8 cellular contexts compared by ENCODE assay signal in the genomic region with DNA sequence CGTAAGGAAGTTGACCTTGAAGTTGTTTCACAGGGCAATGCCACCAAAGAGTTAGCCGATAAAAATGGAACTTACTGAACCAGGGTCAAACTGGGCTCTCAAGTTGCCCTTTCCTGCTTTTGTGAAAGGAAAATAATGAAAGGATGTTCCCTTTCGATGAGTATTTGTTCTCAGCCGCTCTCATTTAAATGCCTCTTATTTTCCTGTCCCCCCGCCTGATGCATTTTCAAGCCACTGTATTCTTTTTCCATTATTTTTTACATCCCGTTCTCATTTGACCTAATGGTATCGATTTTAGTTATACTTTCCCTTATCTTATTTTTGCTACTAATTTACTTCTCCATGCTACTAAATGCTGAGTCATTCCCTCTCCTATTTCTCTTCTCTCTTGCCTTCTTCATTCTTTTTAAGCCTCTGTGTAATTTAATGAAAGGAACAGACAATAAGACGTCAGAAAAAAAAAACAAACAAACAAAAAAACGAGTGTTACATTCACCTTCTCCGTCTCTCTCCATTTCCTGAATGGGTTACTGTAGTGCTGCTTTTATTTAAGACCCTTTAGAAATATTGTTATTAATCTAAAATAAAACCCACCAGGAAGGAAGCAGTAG. TPM values are rescaled to one million over a fixed set of nuclear protein-coding genes. Genes with fewer than 3 reads are reported as not detected.
DNase-seq lines count a peak whose midpoint lies in the region; ATAC-seq and TF ChIP-seq lines count a peak whose summit lies in the region.

No MANE protein-coding gene starts in this region.

- H3K4me1 Mint-ChIP-seq in CD8-positive, alpha-beta T cell (ENCODE audit: low read depth), result peaks cover 39% of the 10 kb centered on the region
- peaks cover 42% of the 10 kb centered on the region for H3K4me1 Mint-ChIP-seq in activated naive CD8-positive, alpha-beta T cell (ENCODE audit: low read depth)
- H3K4me1 Mint-ChIP-seq in stimulated activated memory B cell treated with anti-CD40 and anti-IgM and Interleukin-4, amounts not matched to agents 10 μg/mL and 1 μg/mL and 100 μg/mL, for 72 hours, result peaks cover 28% of the 10 kb centered on the region

- H3K27ac Mint-ChIP-seq in CD8-positive, alpha-beta T cell, result peak overlapping the region; percentile 90
- peak overlapping the region; percentile 95 for H3K27ac Mint-ChIP-seq in activated naive CD8-positive, alpha-beta T cell
- H3K27ac Mint-ChIP-seq in stimulated activated memory B cell treated with anti-CD40 and anti-IgM and Interleukin-4, amounts not matched to agents 10 μg/mL and 1 μg/mL and 100 μg/mL, for 72 hours, result peak overlapping the region; percentile 91

- peaks cover 37% of the 10 kb centered on the region for H3K4me1 ChIP-seq in CD8-positive, alpha-beta T cell (ENCODE audit: insufficient read depth, low read length)

- H3K9me3 Mint-ChIP-seq in CD8-positive, alpha-beta T cell, result no peaks in the 10 kb centered on the region
- H3K9me3 Mint-ChIP-seq in activated naive CD8-positive, alpha-beta T cell (ENCODE audit: low read depth), result no peaks in the 10 kb centered on the region
- H3K9me3 Mint-ChIP-seq in stimulated activated memory B cell treated with anti-CD40 and anti-IgM and Interleukin-4, amounts not matched to agents 10 μg/mL and 1 μg/mL and 100 μg/mL, for 72 hours, result no peaks in the 10 kb centered on the region

- intact Hi-C loops in CD8-positive, alpha-beta T cell (cut with DNase I, micrococcal nuclease), result loop anchor here (1.0 to 10.0 kb wide), 9 partner anchors 25 to 1321 kb away; a partner anchor contains a TSS

- peak overlapping the region; percentile 98 for H3K4me3 ChIP-seq in CD8-positive, alpha-beta T cell (ENCODE audit: low read depth, low read length)
- peak overlapping the region; percentile 87 for H3K4me3 ChIP-seq in Jurkat, Clone E6-1 (ENCODE audit: low read length)
- peak overlapping the region; percentile 93 for H3K4me3 ChIP-seq in iPS-18c (ENCODE audit: insufficient read depth, low read depth, low read length)

- peaks cover 10% of the 10 kb centered on the region for H3K27me3 Mint-ChIP-seq in CD8-positive, alpha-beta T cell (ENCODE audit: low read depth)
- H3K27me3 Mint-ChIP-seq in activated naive CD8-positive, alpha-beta T cell, result no peaks in the 10 kb centered on the region
- peaks cover 9% of the 10 kb centered on the region for H3K27me3 Mint-ChIP-seq in stimulated activated memory B cell treated with anti-CD40 and anti-IgM and Interleukin-4, amounts not matched to agents 10 μg/mL and 1 μg/mL and 100 μg/mL, for 72 hours

- H3K4me3 Mint-ChIP-seq in CD8-positive, alpha-beta T cell, result peak overlapping the region; percentile 98
- peak overlapping the region; percentile 94 for H3K4me3 Mint-ChIP-seq in activated naive CD8-positive, alpha-beta T cell
- H3K4me3 Mint-ChIP-seq in stimulated activated memory B cell treated with anti-CD40 and anti-IgM and Interleukin-4, amounts not matched to agents 10 μg/mL and 1 μg/mL and 100 μg/mL, for 72 hours, result peak overlapping the region; percentile 92

- DNase-seq in CD8-positive, alpha-beta T cell, result no peak
- no peak for DNase-seq in Jurkat, Clone E6-1 (ENCODE audit: low read depth, low spot score)
- no peak for DNase-seq in activated CD8-positive, alpha-beta memory T cell treated with anti-CD3 and anti-CD28 coated beads for 24 hours

- peaks cover 26% of the 10 kb centered on the region for H3K36me3 Mint-ChIP-seq in CD8-positive, alpha-beta T cell
- H3K36me3 Mint-ChIP-seq in activated naive CD8-positive, alpha-beta T cell, result peaks cover 5% of the 10 kb centered on the region
- H3K36me3 Mint-ChIP-seq in stimulated activated memory B cell treated with anti-CD40 and anti-IgM and Interleukin-4, amounts not matched to agents 10 μg/mL and 1 μg/mL and 100 μg/mL, for 72 hours, result peaks cover 6% of the 10 kb centered on the region

- CTCF ChIA-PET in CD8-positive, alpha-beta T cell (lab: Charles Lee), result interaction anchor here (0.6 to 2.4 kb wide), 11 partner anchors 8 to 398 kb away, joined by 3 to 13 read pairs (median 3); a partner anchor contains a TSS

- H3K27me3 ChIP-seq in CD8-positive, alpha-beta T cell (ENCODE audit: insufficient read depth, low read length), result no peaks in the 10 kb centered on the region

- peaks cover 11% of the 10 kb centered on the region for H3K36me3 ChIP-seq in CD8-positive, alpha-beta T cell (ENCODE audit: insufficient read depth, low read length)

- no peaks in the 10 kb centered on the region for H3K9me3 ChIP-seq in CD8-positive, alpha-beta T cell (ENCODE audit: low read length)
- no peaks in the 10 kb centered on the region for H3K9me3 ChIP-seq in iPS-18c (ENCODE audit: control insufficient read depth, insufficient read depth, low read length)

- H3K27ac ChIP-seq in CD8-positive, alpha-beta T cell (ENCODE audit: low read depth, low read length), result peak overlapping the region; percentile 91

- ATAC-seq in CD8-positive, alpha-beta T cell, result no peak
- no peak for ATAC-seq in stimulated activated memory B cell treated with anti-CD40 and anti-IgM and Interleukin-4, amounts not matched to agents 10 μg/mL and 1 μg/mL and 100 μg/mL, for 72 hours
- ATAC-seq in HG02678 (IDR thresholded peaks at IDR 0.05; ENCODE audit: unreplicated experiment) (no peak), GM18868 (IDR thresholded peaks at IDR 0.05; ENCODE audit: unreplicated experiment) (no peak)

- POLR2A ChIA-PET in CD8-positive, alpha-beta T cell (lab: Charles Lee), result interaction anchor here (0.7 to 3.4 kb wide), 4 partner anchors 8 to 64 kb away, joined by 3 to 17 read pairs (median 6); a partner anchor contains a TSS

- TF ChIP-seq CTCF in CD8-positive, alpha-beta T cell (IDR thresholded peaks at IDR 0.05), result no peak

RNA-seq across cellular contexts. Expression of a gene that starts 0.7 kb away (rescaled TPM):
- 10 to 100 TPM; 31.6 to 34.4 TPM for total RNA-seq in CD8-positive, alpha-beta T cell
- 99.4 TPM for polyA plus RNA-seq in Jurkat, Clone E6-1 (2012; ENCODE audit: insufficient read depth, insufficient read length)

RNA-seq across cellular contexts. Expression of a gene that starts 26.2 kb away (rescaled TPM):
- total RNA-seq in CD8-positive, alpha-beta T cell, result 1 to 10 TPM; 1.5 to 2.0 TPM
- polyA plus RNA-seq in Jurkat, Clone E6-1 (2012; ENCODE audit: insufficient read depth, insufficient read length), result 0.95 TPM
